31 cellular contexts compared by ENCODE assay signal in genomic region chr19:14540741-14541525, GRCh38. TPM values are rescaled to one million over a fixed set of nuclear protein-coding genes. Genes with fewer than 3 reads are reported as not detected.
DNase-seq lines count a peak whose midpoint lies in the region; ATAC-seq, FAIRE-seq and TF ChIP-seq lines count a peak whose summit lies in the region.
"Had no signal": no experiment of that assay in that cellular context is flagged by ENCODE, and none has a peak within 500 bp of the region (broad histone marks: within the 10 kb centered on the region; RNA-seq: fewer than 3 reads in every experiment).

No MANE protein-coding gene starts in this region.

- no peak overlapping the region; the same call in 1 of the 2 replicates for H2BK20ac ChIP-seq in H1 (ENCODE audit: low read length)

- POLR2A ChIA-PET in H1 (lab: Charles Lee; ENCODE audit: partially characterized antibody): no interaction called here

- H3K79me2 ChIP-seq in OCI-LY1 (ENCODE audit: insufficient read depth, low read length): peaks cover 6% of the 10 kb centered on the region; the same call in 1 of the 2 replicates
- H3K79me2 ChIP-seq in H1 (ENCODE audit: control insufficient read depth in 1 of 2, insufficient read depth in 2 of 2, low read length in 2 of 2): peaks cover 0 to 41% of the 10 kb centered on the region in 2 experiments; a peak in 2 of 4 replicates

- no peak overlapping the region for H3K4ac ChIP-seq in H1 (replicated peaks; ENCODE audit: insufficient read length, low read depth, low read length)

- 94% methylated on average over 19 of the region's 19 CpGs; no CpG with 5 or more reads in 1 of the 2 experiments for WGBS in H1 (ENCODE audit: extremely low coverage in 1 of 2, insufficient coverage in 1 of 2, insufficient read length in 1 of 2, insufficient replicate concordance in 2 of 2, low coverage in 1 of 2, low lambda C conversion rate in 2 of 2, missing lambda C conversion rate in 1 of 2), 2 experiments
- WGBS in psoas muscle, 3 donors: 75 to 84% (median 78%) methylated on average over 19 of the region's 19 CpGs

- H2AFZ ChIP-seq in OCI-LY1 (ENCODE audit: low read length) (no peak overlapping the region), H1 (ENCODE audit: low read length) (no peak overlapping the region)
- H2AFZ ChIP-seq: neural progenitor cell had no signal

- H4K20me1 ChIP-seq in OCI-LY1 (ENCODE audit: insufficient read depth, low read length) (no peaks in the 10 kb centered on the region), H1 (replicated peaks in 1 of 2; ENCODE audit: control insufficient read depth in 1 of 2, insufficient read depth in 2 of 2, low read length in 2 of 2) (peaks cover 8 to 29% of the 10 kb centered on the region in 2 experiments)

- no peak overlapping the region for H3K4me3 ChIP-seq in OCI-LY1 (ENCODE audit: low read depth, low read length, poor library complexity, severe bottlenecking)
- H3K4me3 ChIP-seq in H1 (ENCODE audit: extremely low read depth in 1 of 4, insufficient read depth in 2 of 4, low read depth in 3 of 4, low read length in 4 of 4): no peak overlapping the region
- no peak overlapping the region for H3K4me3 ChIP-seq in psoas muscle
- H3K4me3 ChIP-seq: cardiac muscle cell, neural progenitor cell had no signal

- ATAC-seq in psoas muscle: no peak
- ATAC-seq in HG03442 (IDR thresholded peaks at IDR 0.05; ENCODE audit: unreplicated experiment): no peak
- ATAC-seq: activated CD8-positive, alpha-beta T cell treated with anti-CD3 and anti-CD28 coated beads for 36 hours; foreskin keratinocyte; left ventricle myocardium superior had no signal

- peaks cover 29% of the 10 kb centered on the region for H3K79me1 ChIP-seq in H1 (ENCODE audit: low read depth, low read length)

- H3K18ac ChIP-seq in H1 (ENCODE audit: extremely low read depth, low read length): no peak overlapping the region

- TF ChIP-seq POLR2A in H1 (IDR thresholded peaks at IDR 0.05; ENCODE audit: control extremely low read depth in 1 of 2, low read depth in 2 of 2, low read length in 2 of 2): no peak

- no peak for TF ChIP-seq RAD21 in H1 (IDR thresholded peaks at IDR 0.05 in 1 of 2, conservative IDR thresholded peaks at IDR 0.05 in 1 of 2; ENCODE audit: low read depth in 2 of 2, low read length in 2 of 2)

- no peaks in the 10 kb centered on the region for H3K9me2 ChIP-seq in OCI-LY1 (ENCODE audit: low read depth, low read length)
- H3K9me2 ChIP-seq: SK-N-SH had no signal

- no peaks in the 10 kb centered on the region for H3F3A ChIP-seq in OCI-LY1 (ENCODE audit: insufficient read depth, low read length)

- H4K8ac ChIP-seq in H1 (ENCODE audit: extremely low read depth, insufficient read depth, low read length): no peak overlapping the region

- H3K4me1 ChIP-seq in OCI-LY1 (ENCODE audit: insufficient read depth, low read length, severe bottlenecking) (peaks cover 15% of the 10 kb centered on the region), H1 (replicated peaks in 1 of 4; ENCODE audit: control insufficient read depth in 3 of 4, insufficient read depth in 4 of 4, low read length in 3 of 4) (peaks cover 3 to 8% (median 5%) of the 10 kb centered on the region in 4 experiments), psoas muscle (peaks cover 22% of the 10 kb centered on the region)
- H3K4me1 ChIP-seq: neural progenitor cell had no signal

- no peak overlapping the region for H2AK5ac ChIP-seq in H1 (ENCODE audit: low read depth, low read length)

- H2BK120ac ChIP-seq in H1 (replicated peaks; ENCODE audit: low read depth, low read length): no peak overlapping the region

- no peak for TF ChIP-seq EP300 in H1 (IDR thresholded peaks at IDR 0.05; ENCODE audit: borderline replicate concordance in 1 of 2, low read depth in 2 of 2, low read length in 2 of 2)

- H3K9me3 ChIP-seq in OCI-LY1 (ENCODE audit: low read length) (no peaks in the 10 kb centered on the region), H1 (ENCODE audit: insufficient read depth in 2 of 2, low read depth in 1 of 2, low read length in 1 of 2) (no peaks in the 10 kb centered on the region), psoas muscle (no peaks in the 10 kb centered on the region)
- H3K9me3 ChIP-seq: SK-N-SH had no signal

- H2BK5ac ChIP-seq in H1 (ENCODE audit: low read depth, low read length): peak overlapping the region; percentile 16; the same call in 1 of the 2 replicates

- H4K91ac ChIP-seq in H1 (replicated peaks; ENCODE audit: insufficient read length, low read length): no peak overlapping the region

- no peak overlapping the region for H3K56ac ChIP-seq in H1 (replicated peaks; ENCODE audit: insufficient read length, low read depth, low read length)

- H3K4me2 ChIP-seq in OCI-LY1 (ENCODE audit: low read length): 0 out of 2 replicates have a peak overlapping the region, but pooled peaks have one; percentile 28
- H3K4me2 ChIP-seq in H1 (ENCODE audit: insufficient read depth in 1 of 2, low read depth in 2 of 2, low read length in 2 of 2): no peak overlapping the region
- H3K4me2 ChIP-seq: neural progenitor cell, SK-N-SH had no signal

- no peak overlapping the region for H2BK15ac ChIP-seq in H1 (ENCODE audit: low read length)

- CTCF ChIA-PET in H1 (lab: Charles Lee; ENCODE audit: partially characterized antibody): interaction anchor here (0.6 to 6.0 kb wide), 5 partner anchors 11 to 60 kb away, joined by 3 to 18 read pairs (median 4); no protein-coding TSS in a partner anchor

- H3K36me3 ChIP-seq in OCI-LY1 (ENCODE audit: insufficient read depth, low read length): 0 out of 2 replicates have a peak, but pooled peaks cover 3% of the 10 kb centered on the region
- H3K36me3 ChIP-seq in H1 (ENCODE audit: control insufficient read depth in 2 of 4, insufficient read depth in 4 of 4, low read length in 3 of 4): no peaks in the 10 kb centered on the region; a peak in 1 of 8 replicates
- peaks cover 0 to 6% of the 10 kb centered on the region in 2 donors for H3K36me3 ChIP-seq in psoas muscle (ENCODE audit: insufficient read depth in 1 of 2, low read depth in 1 of 2)
- H3K36me3 ChIP-seq: cardiac muscle cell, neural progenitor cell had no signal

- H3K23me2 ChIP-seq in H1 (ENCODE audit: low read depth, low read length): no peaks in the 10 kb centered on the region

- H3K9ac ChIP-seq in OCI-LY1 (ENCODE audit: low read length): no peak overlapping the region
- no peak overlapping the region for H3K9ac ChIP-seq in H1 (replicated peaks in 1 of 4; ENCODE audit: extremely low read depth in 1 of 4, low read depth in 3 of 4, low read length in 3 of 4)
- H3K9ac ChIP-seq: neural progenitor cell, SK-N-SH had no signal

- no peak overlapping the region for H3K23ac ChIP-seq in H1 (ENCODE audit: insufficient read length)

- peak; percentile 27 to 55 for DNase-seq in Kasumi-1 (lab: John Stamatoyannopoulos, UW)
- no peak for DNase-seq in H1 (ENCODE audit: low read depth in 1 of 2, low spot score in 2 of 2)
- DNase-seq in psoas muscle: no peak
- DNase-seq in stimulated activated naive CD4-positive, alpha-beta T cell treated with Interleukin-2 at 50 U/mL for 16 hours (lab: John Stamatoyannopoulos, UW): no peak
- no peak for DNase-seq in activated CD4-positive, alpha-beta T cell treated with anti-CD3 and anti-CD28 coated beads for 4 hours
- no peak for DNase-seq in H4 (ENCODE audit: low spot score)
- DNase-seq: activated CD4-positive, CD25-positive, alpha-beta regulatory T cell; activated CD8-positive, alpha-beta T cell treated with anti-CD3 and anti-CD28 coated beads for 36 hours; activated gamma-delta T cell treated with Interleukin-2 at 50 U/mL for 16 hours; amygdala; CD4-positive, alpha-beta T cell; dermis blood vessel endothelial cell; DMS153; foreskin keratinocyte; hippocampal formation; left ventricle myocardium superior; NCI-H1092 treated with DMSO at 0.1 percent for 48 hours; NCI-H2029 treated with DMSO at 0.1 percent for 48 hours; NCI-H345; NCI-H82; SK-N-SH; stimulated activated CD4-positive, alpha-beta T cell treated with anti-CD3 and anti-CD28 coated beads, Interleukin-1b, Interleukin-23, amount 100 ng/mL, for 48 hours; T-helper 9 cell had no signal

- H3K27me3 ChIP-seq in OCI-LY1 (ENCODE audit: insufficient read depth, low read length): no peaks in the 10 kb centered on the region
- no peaks in the 10 kb centered on the region; a peak in 1 of 7 replicates for H3K27me3 ChIP-seq in H1 (replicated peaks in 1 of 4; ENCODE audit: control insufficient read depth in 3 of 4, extremely low read depth in 1 of 4, insufficient read depth in 3 of 4, low read length in 3 of 4)
- H3K27me3 ChIP-seq in psoas muscle (ENCODE audit: insufficient read depth in 3 of 3, low read length in 2 of 3): no peaks in the 10 kb centered on the region
- H3K27me3 ChIP-seq: cardiac muscle cell, foreskin keratinocyte, neural progenitor cell had no signal

- peak overlapping the region; percentile 61 for H3K27ac ChIP-seq in OCI-LY1 (ENCODE audit: low read depth, low read length, poor library complexity, severe bottlenecking)
- no peak overlapping the region for H3K27ac ChIP-seq in H1 (ENCODE audit: low read depth, low read length)
- peak overlapping the region; percentile 56 for H3K27ac ChIP-seq in psoas muscle
- H3K27ac ChIP-seq: cardiac muscle cell, epithelial cell of prostate, foreskin keratinocyte, neural progenitor cell had no signal

- no peak overlapping the region for H4K5ac ChIP-seq in H1 (ENCODE audit: insufficient read length, low read depth, low read length)

- H3K14ac ChIP-seq in H1 (ENCODE audit: insufficient read length): no peak overlapping the region

- TF ChIP-seq CTCF in OCI-LY1 (IDR thresholded peaks at IDR 0.05; ENCODE audit: low read length) (no peak), H1 (IDR thresholded peaks at IDR 0.05; ENCODE audit: control extremely low read depth in 1 of 3, insufficient read depth in 1 of 3, low read depth in 1 of 3, low read length in 3 of 3) (no peak), psoas muscle (IDR thresholded peaks at IDR 0.05) (no peak)

- no peak overlapping the region for H2BK12ac ChIP-seq in H1 (ENCODE audit: low read depth, low read length)

- intact Hi-C loops in psoas muscle (cut with DNase I): no loop called here

- no peak for FAIRE-seq in H1 (lab: Jason Lieb, UNC)
- FAIRE-seq: G401.6 had no signal

RNA-seq across cellular contexts. Expression of gene TECR, which starts 11.5 kb away (rescaled TPM):
- total RNA-seq in H1 (2021; fragmentation: NEBNext Ultra II Directional; extraction: Animal tissue kit (Norgen Biotek cat#: 25700)): 172 and 179 TPM in 2 replicates
- polyA plus RNA-seq in H1 (2011; rRNA removed) (405 and 439 TPM in 2 replicates), psoas muscle (100 to 1,000 TPM in 2 of 3 donors, 10 to 100 TPM in 1; 77.8 to 145 (median 136) TPM)
- polyA plus RNA-seq in H1 (2011; cell fraction: cytosol; rRNA removed): 162 TPM
- 283 TPM for polyA plus RNA-seq in H1 (2011; cell fraction: nucleus; rRNA removed)
- 145 to 221 TPM (median 207 TPM) in 4 replicates for polyA plus RNA-seq in H1 (2012, experiment 1 of 2)
- 342 TPM for polyA plus RNA-seq in H1 (2012, experiment 2 of 2)
- 342 TPM for polyA plus RNA-seq in H1 (2013, experiment 1 of 2)
- 367 TPM for polyA plus RNA-seq in H1 (2013, experiment 2 of 2)
- 119 and 162 TPM in 2 replicates for polyA minus RNA-seq in H1 (2011; rRNA and poly(A)+ RNA removed)
- 154 TPM for polyA minus RNA-seq in H1 (2011; cell fraction: cytosol; rRNA and poly(A)+ RNA removed)
- polyA minus RNA-seq in H1 (2011; cell fraction: nucleus; rRNA and poly(A)+ RNA removed): 83.2 TPM
- 100 to 1,000 TPM; 111 to 209 (median 158) TPM for total RNA-seq in psoas muscle
- 80.7 and 124 TPM in 2 replicates for total RNA-seq in H4 (2014; rRNA removed; shearing (Covaris generic))

RNA-seq across cellular contexts. Expression of gene DNAJB1, which starts 22.7 kb away (rescaled TPM):
- 62.6 and 62.9 TPM in 2 replicates for total RNA-seq in H1 (2021; fragmentation: NEBNext Ultra II Directional; extraction: Animal tissue kit (Norgen Biotek cat#: 25700))
- 51.7 and 64.3 TPM in 2 replicates for polyA plus RNA-seq in H1 (2011; rRNA removed)
- polyA plus RNA-seq in H1 (2011; cell fraction: cytosol; rRNA removed): 47.3 TPM
- 42.9 TPM for polyA plus RNA-seq in H1 (2011; cell fraction: nucleus; rRNA removed)
- polyA plus RNA-seq in H1 (2012, experiment 1 of 2): 50.1 to 59.1 TPM (median 56.6 TPM) in 4 replicates
- polyA plus RNA-seq in H1 (2012, experiment 2 of 2): 62.1 TPM
- 29.4 TPM for polyA plus RNA-seq in H1 (2013, experiment 1 of 2)
- polyA plus RNA-seq in H1 (2013, experiment 2 of 2): 31.6 TPM
- 52.8 and 55.7 TPM in 2 replicates for polyA minus RNA-seq in H1 (2011; rRNA and poly(A)+ RNA removed)
- 23.5 TPM for polyA minus RNA-seq in H1 (2011; cell fraction: cytosol; rRNA and poly(A)+ RNA removed)
- 28.5 TPM for polyA minus RNA-seq in H1 (2011; cell fraction: nucleus; rRNA and poly(A)+ RNA removed)
- total RNA-seq in psoas muscle: 100 to 1,000 TPM in 1 of 4 donors, 10 to 100 TPM in 3; 32.6 to 105 (median 42.6) TPM
- 10 to 100 TPM; 20.8 to 32.0 (median 24.4) TPM for polyA plus RNA-seq in psoas muscle
- 110 and 137 TPM in 2 replicates for total RNA-seq in H4 (2014; rRNA removed; shearing (Covaris generic))

RNA-seq across cellular contexts. Expression of gene NDUFB7, which starts 30.9 kb away (rescaled TPM):
- total RNA-seq in H1 (2021; fragmentation: NEBNext Ultra II Directional; extraction: Animal tissue kit (Norgen Biotek cat#: 25700)): 151 and 161 TPM in 2 replicates
- polyA plus RNA-seq in H1 (2011; rRNA removed) (740 and 777 TPM in 2 replicates), psoas muscle (100 to 1,000 TPM; 488 to 805 (median 716) TPM)
- 516 TPM for polyA plus RNA-seq in H1 (2011; cell fraction: cytosol; rRNA removed)
- 409 TPM for polyA plus RNA-seq in H1 (2011; cell fraction: nucleus; rRNA removed)
- 92.3 to 278 TPM (median 228 TPM) in 4 replicates for polyA plus RNA-seq in H1 (2012, experiment 1 of 2)
- polyA plus RNA-seq in H1 (2012, experiment 2 of 2): 239 TPM
- 244 TPM for polyA plus RNA-seq in H1 (2013, experiment 1 of 2)
- 241 TPM for polyA plus RNA-seq in H1 (2013, experiment 2 of 2)
- polyA minus RNA-seq in H1 (2011; rRNA and poly(A)+ RNA removed): 37.4 and 68.2 TPM in 2 replicates
- polyA minus RNA-seq in H1 (2011; cell fraction: cytosol; rRNA and poly(A)+ RNA removed): 113 TPM
- polyA minus RNA-seq in H1 (2011; cell fraction: nucleus; rRNA and poly(A)+ RNA removed): 93.4 TPM
- 100 to 1,000 TPM; 216 to 306 (median 287) TPM for total RNA-seq in psoas muscle
- 268 and 303 TPM in 2 replicates for total RNA-seq in H4 (2014; rRNA removed; shearing (Covaris generic))

RNA-seq across cellular contexts. Expression of gene CLEC17A, which starts 42.0 kb away (rescaled TPM):
- not detected in 2 replicates for total RNA-seq in H1 (2021; fragmentation: NEBNext Ultra II Directional; extraction: Animal tissue kit (Norgen Biotek cat#: 25700))
- polyA plus RNA-seq in H1 (2011; rRNA removed) (not detected in 2 replicates), psoas muscle (under 1 TPM in 2 of 3 donors, not detected in 1; 0.03 to 0.04 TPM)
- polyA plus RNA-seq in H1 (2011; cell fraction: cytosol; rRNA removed): not detected
- not detected for polyA plus RNA-seq in H1 (2011; cell fraction: nucleus; rRNA removed)
- not detected in 4 replicates for polyA plus RNA-seq in H1 (2012, experiment 1 of 2)
- not detected for polyA plus RNA-seq in H1 (2012, experiment 2 of 2)
- 0.04 TPM for polyA plus RNA-seq in H1 (2013, experiment 1 of 2)
- polyA plus RNA-seq in H1 (2013, experiment 2 of 2): 0.09 TPM
- polyA minus RNA-seq in H1 (2011; rRNA and poly(A)+ RNA removed): not detected in 2 replicates
- not detected for polyA minus RNA-seq in H1 (2011; cell fraction: cytosol; rRNA and poly(A)+ RNA removed)
- polyA minus RNA-seq in H1 (2011; cell fraction: nucleus; rRNA and poly(A)+ RNA removed): not detected
- total RNA-seq in psoas muscle: not detected
- not detected in 2 replicates for total RNA-seq in H4 (2014; rRNA removed; shearing (Covaris generic))
- total RNA-seq: cardiac muscle cell; CD4-positive, alpha-beta T cell; dermis blood vessel endothelial cell; foreskin keratinocyte; left ventricle myocardium superior; mesothelial cell of epicardium; pulmonary artery endothelial cell had no signal
- polyA plus RNA-seq: cardiac muscle cell, foreskin keratinocyte, SK-N-SH had no signal

RNA-seq across cellular contexts. Expression of gene GIPC1, which starts 45.0 kb away (rescaled TPM):
- 65.6 and 68.3 TPM in 2 replicates for total RNA-seq in H1 (2021; fragmentation: NEBNext Ultra II Directional; extraction: Animal tissue kit (Norgen Biotek cat#: 25700))
- polyA plus RNA-seq in H1 (2011; rRNA removed) (72.0 and 100 TPM in 2 replicates), psoas muscle (10 to 100 TPM; 45.3 to 63.5 (median 50.8) TPM)
- polyA plus RNA-seq in H1 (2011; cell fraction: cytosol; rRNA removed): 73.9 TPM
- polyA plus RNA-seq in H1 (2011; cell fraction: nucleus; rRNA removed): 71.2 TPM
- polyA plus RNA-seq in H1 (2012, experiment 1 of 2): 54.1 to 70.0 TPM (median 66.3 TPM) in 4 replicates
- polyA plus RNA-seq in H1 (2012, experiment 2 of 2): 58.6 TPM
- 52.3 TPM for polyA plus RNA-seq in H1 (2013, experiment 1 of 2)
- 54.4 TPM for polyA plus RNA-seq in H1 (2013, experiment 2 of 2)
- 17.8 and 21.8 TPM in 2 replicates for polyA minus RNA-seq in H1 (2011; rRNA and poly(A)+ RNA removed)
- 52.3 TPM for polyA minus RNA-seq in H1 (2011; cell fraction: cytosol; rRNA and poly(A)+ RNA removed)
- polyA minus RNA-seq in H1 (2011; cell fraction: nucleus; rRNA and poly(A)+ RNA removed): 27.4 TPM
- total RNA-seq in psoas muscle: 10 to 100 TPM; 37.9 to 45.3 (median 43.2) TPM
- total RNA-seq in H4 (2014; rRNA removed; shearing (Covaris generic)): 36.5 and 62.6 TPM in 2 replicates

Comparison
In these comparisons a context has a peak if more than half of its experiments do, and no peak if none do; other contexts are left out.
1. DNase-seq: peak in Kasumi-1 (2 of 2); none in H1 (0 of 2), psoas muscle (0 of 2), stimulated activated naive CD4-positive, alpha-beta T cell treated with Interleukin-2 at 50 U/mL for 16 hours (single experiment), activated CD4-positive, alpha-beta T cell treated with anti-CD3 and anti-CD28 coated beads for 4 hours (0 of 2) and H4 (single experiment).